8 cellular contexts compared by ENCODE assay signal in genomic region chr20:21702553-21703467, GRCh38. TPM values are rescaled to one million over a fixed set of nuclear protein-coding genes. Genes with fewer than 3 reads are reported as not detected.
DNase-seq lines count a peak whose midpoint lies in the region.

No MANE protein-coding gene starts in this region.

- H3K27ac ChIP-seq in muscle layer of colon (ENCODE audit: low read depth, low read length): no peak overlapping the region

- peaks cover 9% of the 10 kb centered on the region for H3K9me3 ChIP-seq in muscle layer of colon (ENCODE audit: low read length)

- peak; percentile 55 for DNase-seq in activated T-cell treated with anti-CD3 and anti-CD28 coated beads for 48 hours (ENCODE audit: low read depth)
- DNase-seq in activated T-cell treated with anti-CD3 and anti-CD28 coated beads, Interleukin-2, amount 50 U/mL, for 1 hour: no peak
- peak; percentile 39 for DNase-seq in NCI-H82 treated with DMSO at 0.1 percent for 48 hours (lab: John Stamatoyannopoulos, UW; ENCODE audit: unreplicated experiment)
- DNase-seq in ecto neural progenitor cell (ENCODE audit: low spot score): peak; percentile 94
- DNase-seq in ureter (ENCODE audit: low spot score): peak; percentile 60
- no peak for DNase-seq in DMS79 treated with DMSO at 0.1 percent for 48 hours (lab: John Stamatoyannopoulos, UW)
- no peak for DNase-seq in NCI-H345 treated with DMSO at 0.1 percent for 48 hours (lab: John Stamatoyannopoulos, UW; ENCODE audit: unreplicated experiment)

- H3K36me3 ChIP-seq in muscle layer of colon (ENCODE audit: insufficient read depth, low read length): no peaks in the 10 kb centered on the region

- no peak overlapping the region for H3K9ac ChIP-seq in muscle layer of colon (ENCODE audit: low read length)

- peaks cover 14% of the 10 kb centered on the region for H3K4me1 ChIP-seq in muscle layer of colon (ENCODE audit: insufficient read depth, low read length)

- peaks cover 87 to 91% of the 10 kb centered on the region in 2 donors for H3K27me3 ChIP-seq in muscle layer of colon (ENCODE audit: control insufficient read depth in 1 of 2, insufficient read depth in 2 of 2, low read length in 2 of 2)

- H3K4me3 ChIP-seq in muscle layer of colon (ENCODE audit: low read depth in 1 of 2, low read length in 2 of 2): peak overlapping the region; percentile 31 to 47

RNA-seq across cellular contexts. Expression of gene PAX1, which starts 2.7 kb away (rescaled TPM):
- not detected for total RNA-seq in ureter

Comparison
In these comparisons a context has a peak if more than half of its experiments do, and no peak if none do; other contexts are left out.
1. DNase-seq: peak in activated T-cell treated with anti-CD3 and anti-CD28 coated beads for 48 hours (single experiment), NCI-H82 treated with DMSO at 0.1 percent for 48 hours (single experiment), ecto neural progenitor cell (single experiment) and ureter (single experiment); none in activated T-cell treated with anti-CD3 and anti-CD28 coated beads, Interleukin-2, amount 50 U/mL, for 1 hour (single experiment), DMS79 treated with DMSO at 0.1 percent for 48 hours (single experiment) and NCI-H345 treated with DMSO at 0.1 percent for 48 hours (single experiment).